7 cellular contexts compared by ENCODE assay signal in the genomic region with DNA sequence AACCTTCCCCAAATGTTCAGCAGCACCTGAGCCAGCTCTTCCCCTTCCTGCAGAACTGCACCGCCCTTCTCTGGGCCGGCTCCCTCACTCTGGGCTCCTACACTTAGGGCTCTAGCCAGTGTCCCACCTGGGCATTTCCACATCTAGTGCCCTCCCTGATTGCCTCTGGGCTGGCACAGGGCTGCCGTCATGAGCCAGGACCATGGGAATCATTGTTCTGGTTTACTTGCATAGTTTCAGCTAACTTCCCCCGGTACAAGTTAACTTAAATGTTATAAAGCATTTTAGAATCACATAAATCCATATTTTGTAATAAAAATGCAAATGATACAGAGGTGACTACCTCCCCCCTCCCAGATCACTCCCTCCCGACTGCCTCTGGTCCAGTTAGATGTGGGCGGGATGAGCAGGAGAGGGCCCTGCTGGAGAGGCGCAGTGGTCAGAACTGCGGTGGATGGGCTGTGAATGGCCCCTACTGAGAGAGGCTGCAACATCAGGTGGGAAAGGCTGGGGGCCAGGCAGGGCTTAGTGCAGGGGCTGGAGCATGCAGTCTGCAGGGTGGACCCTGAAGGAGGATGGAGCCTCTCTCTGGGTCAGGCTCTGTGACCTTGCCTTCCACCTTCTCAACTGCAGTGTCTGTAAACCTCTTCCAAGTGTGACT.
"Had no signal": no experiment of that assay in that cellular context is flagged by ENCODE, and none has a peak within 500 bp of the region (broad histone marks: within the 10 kb centered on the region; RNA-seq: fewer than 3 reads in every experiment).

No MANE protein-coding gene starts in this region.

- H3K27ac Mint-ChIP-seq: HFFc6 had no signal

- ATAC-seq: HCT116 had no signal

- H3K9me3 ChIP-seq: HAP-1 had no signal

- H3K4me3 ChIP-seq: GM23248, HAP-1 had no signal

- H3K4me1 ChIP-seq: HAP-1 had no signal

- H3K27ac ChIP-seq: GM23248, HL-60 had no signal

- DNase-seq: GM23248, GOT3, HFFc6, IMR-90 had no signal

- H3K36me3 ChIP-seq: HAP-1 had no signal

- H3K9ac ChIP-seq: GM23248 had no signal

- H3K4me3 Mint-ChIP-seq: HFFc6 had no signal

- H2AFZ ChIP-seq: GM23248 had no signal
